1 cellular context compared by ENCODE assay signal in the genomic region with DNA sequence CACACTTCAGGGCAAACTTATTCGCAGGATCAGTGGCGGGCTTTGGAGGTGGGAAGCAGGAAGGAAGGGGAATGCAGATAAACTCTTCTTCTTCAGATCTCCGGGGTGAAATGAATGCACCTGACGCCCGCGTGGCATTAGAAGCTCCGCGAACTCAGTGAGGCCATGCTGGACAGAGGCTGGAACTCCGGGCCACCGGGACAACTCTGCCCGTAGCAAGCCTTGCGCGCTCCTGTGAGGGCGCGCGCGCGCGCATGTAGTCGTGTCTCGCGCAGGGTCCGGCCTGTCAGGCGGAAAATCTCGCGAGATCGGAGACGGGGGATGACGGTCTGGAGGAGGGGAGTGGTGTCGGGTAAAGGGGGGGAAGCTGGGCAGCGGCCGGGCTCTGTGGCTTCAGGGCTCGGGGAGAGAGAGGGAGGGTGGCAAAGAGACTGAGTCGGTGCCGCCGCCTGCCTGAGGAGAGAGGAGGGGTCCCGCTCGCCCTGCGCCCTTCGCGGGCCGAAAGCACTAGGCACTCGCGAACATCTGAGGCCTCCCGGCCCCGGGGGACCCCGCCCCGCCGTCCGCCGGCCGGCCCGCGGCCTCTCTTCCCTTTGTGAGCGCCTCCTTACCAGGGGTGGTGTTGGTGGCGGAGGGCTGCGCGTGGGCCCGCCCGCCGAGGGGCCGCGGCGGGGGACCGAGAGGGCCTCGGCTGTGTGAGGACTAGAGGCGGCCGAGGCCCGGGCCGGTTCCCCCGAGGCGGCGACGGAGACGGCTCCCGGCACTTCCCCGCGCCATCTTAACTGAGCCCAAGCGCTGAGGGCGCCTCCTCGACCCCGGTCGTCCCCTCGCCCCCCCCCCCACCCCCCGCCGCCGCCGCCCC.
TF ChIP-seq lines count a peak whose summit lies in the region.

A gene (plus strand): TSS at position 370 of the 862 bp plus-strand sequence. CDS start 61,186 bp downstream, outside the sequence.

TF ChIP-seq in HEK293, 187 proteins besides CTCF, POLR2A, EP300 and RAD21 (continued from another document and continues in another):
- TF ChIP-seq ZNF561 (tag by site-specific recombination; IDR thresholded peaks at IDR 0.05; ENCODE audit: borderline replicate concordance) (peak; percentile 79), ZFP37 (tag by site-specific recombination; IDR thresholded peaks at IDR 0.05) (peak; percentile 55; the same call in 1 of the 2 replicates), ZNF747 (tag by site-specific recombination; IDR thresholded peaks at IDR 0.05) (no peak), ZNF37A (tag by site-specific recombination; IDR thresholded peaks at IDR 0.05) (no peak), TRIM28 (IDR thresholded peaks at IDR 0.05; ENCODE audit: borderline replicate concordance, low read length) (no peak), ZEB2 (tag by site-specific recombination; IDR thresholded peaks at IDR 0.05) (peak; percentile 88), KLF1 (tag by site-specific recombination; IDR thresholded peaks at IDR 0.05) (peak; percentile 80), ZNF791 (tag by site-specific recombination; IDR thresholded peaks at IDR 0.05) (no peak), ZNF596 (tag by site-specific recombination; IDR thresholded peaks at IDR 0.05) (peak; percentile 56), ZNF677 (tag by site-specific recombination; IDR thresholded peaks at IDR 0.05) (no peak), ZNF670 (tag by site-specific recombination; IDR thresholded peaks at IDR 0.05; ENCODE audit: low read depth) (no peak), ZNF555 (tag by site-specific recombination; conservative IDR thresholded peaks at IDR 0.05) (no peak), BCL11A (tag by site-specific recombination; IDR thresholded peaks at IDR 0.05; ENCODE audit: low read depth) (peak; percentile 86; the same call in 1 of the 2 replicates), ZBTB1 (tag by site-specific recombination; IDR thresholded peaks at IDR 0.05) (no peak), ZNF571 (tag by site-specific recombination; IDR thresholded peaks at IDR 0.05) (no peak), WT1 (tag by site-specific recombination; IDR thresholded peaks at IDR 0.05) (peak; percentile 82), ZNF239 (tag by site-specific recombination; IDR thresholded peaks at IDR 0.05) (no peak), ZBTB8A (tag by site-specific recombination; IDR thresholded peaks at IDR 0.05) (peak; percentile 91), ZNF521 (tag by site-specific recombination; IDR thresholded peaks at IDR 0.05) (no peak), ZNF19 (tag by site-specific recombination; IDR thresholded peaks at IDR 0.05; ENCODE audit: low read depth) (no peak), ZNF248 (tag by site-specific recombination; IDR thresholded peaks at IDR 0.05) (no peak), ZNF558 (tag by site-specific recombination; IDR thresholded peaks at IDR 0.05) (no peak)
- TF ChIP-seq, protein P1, sequence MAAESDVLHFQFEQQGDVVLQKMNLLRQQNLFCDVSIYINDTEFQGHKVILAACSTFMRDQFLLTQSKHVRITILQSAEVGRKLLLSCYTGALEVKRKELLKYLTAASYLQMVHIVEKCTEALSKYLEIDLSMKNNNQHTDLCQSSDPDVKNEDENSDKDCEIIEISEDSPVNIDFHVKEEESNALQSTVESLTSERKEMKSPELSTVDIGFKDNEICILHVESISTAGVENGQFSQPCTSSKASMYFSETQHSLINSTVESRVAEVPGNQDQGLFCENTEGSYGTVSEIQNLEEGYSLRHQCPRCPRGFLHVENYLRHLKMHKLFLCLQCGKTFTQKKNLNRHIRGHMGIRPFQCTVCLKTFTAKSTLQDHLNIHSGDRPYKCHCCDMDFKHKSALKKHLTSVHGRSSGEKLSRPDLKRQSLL (tag by site-specific recombination; IDR thresholded peaks at IDR 0.05): no peak; the same call in 1 of the 2 replicates
- TF ChIP-seq, protein P2, sequence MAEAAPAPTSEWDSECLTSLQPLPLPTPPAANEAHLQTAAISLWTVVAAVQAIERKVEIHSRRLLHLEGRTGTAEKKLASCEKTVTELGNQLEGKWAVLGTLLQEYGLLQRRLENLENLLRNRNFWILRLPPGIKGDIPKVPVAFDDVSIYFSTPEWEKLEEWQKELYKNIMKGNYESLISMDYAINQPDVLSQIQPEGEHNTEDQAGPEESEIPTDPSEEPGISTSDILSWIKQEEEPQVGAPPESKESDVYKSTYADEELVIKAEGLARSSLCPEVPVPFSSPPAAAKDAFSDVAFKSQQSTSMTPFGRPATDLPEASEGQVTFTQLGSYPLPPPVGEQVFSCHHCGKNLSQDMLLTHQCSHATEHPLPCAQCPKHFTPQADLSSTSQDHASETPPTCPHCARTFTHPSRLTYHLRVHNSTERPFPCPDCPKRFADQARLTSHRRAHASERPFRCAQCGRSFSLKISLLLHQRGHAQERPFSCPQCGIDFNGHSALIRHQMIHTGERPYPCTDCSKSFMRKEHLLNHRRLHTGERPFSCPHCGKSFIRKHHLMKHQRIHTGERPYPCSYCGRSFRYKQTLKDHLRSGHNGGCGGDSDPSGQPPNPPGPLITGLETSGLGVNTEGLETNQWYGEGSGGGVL (tag by site-specific recombination; IDR thresholded peaks at IDR 0.05): peak; percentile 100
- TF ChIP-seq, protein P3, sequence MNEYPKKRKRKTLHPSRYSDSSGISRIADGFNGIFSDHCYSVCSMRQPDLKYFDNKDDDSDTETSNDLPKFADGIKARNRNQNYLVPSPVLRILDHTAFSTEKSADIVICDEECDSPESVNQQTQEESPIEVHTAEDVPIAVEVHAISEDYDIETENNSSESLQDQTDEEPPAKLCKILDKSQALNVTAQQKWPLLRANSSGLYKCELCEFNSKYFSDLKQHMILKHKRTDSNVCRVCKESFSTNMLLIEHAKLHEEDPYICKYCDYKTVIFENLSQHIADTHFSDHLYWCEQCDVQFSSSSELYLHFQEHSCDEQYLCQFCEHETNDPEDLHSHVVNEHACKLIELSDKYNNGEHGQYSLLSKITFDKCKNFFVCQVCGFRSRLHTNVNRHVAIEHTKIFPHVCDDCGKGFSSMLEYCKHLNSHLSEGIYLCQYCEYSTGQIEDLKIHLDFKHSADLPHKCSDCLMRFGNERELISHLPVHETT (tag by site-specific recombination; IDR thresholded peaks at IDR 0.05): peak; percentile 79; the same call in 1 of the 2 replicates
- TF ChIP-seq, protein P4, sequence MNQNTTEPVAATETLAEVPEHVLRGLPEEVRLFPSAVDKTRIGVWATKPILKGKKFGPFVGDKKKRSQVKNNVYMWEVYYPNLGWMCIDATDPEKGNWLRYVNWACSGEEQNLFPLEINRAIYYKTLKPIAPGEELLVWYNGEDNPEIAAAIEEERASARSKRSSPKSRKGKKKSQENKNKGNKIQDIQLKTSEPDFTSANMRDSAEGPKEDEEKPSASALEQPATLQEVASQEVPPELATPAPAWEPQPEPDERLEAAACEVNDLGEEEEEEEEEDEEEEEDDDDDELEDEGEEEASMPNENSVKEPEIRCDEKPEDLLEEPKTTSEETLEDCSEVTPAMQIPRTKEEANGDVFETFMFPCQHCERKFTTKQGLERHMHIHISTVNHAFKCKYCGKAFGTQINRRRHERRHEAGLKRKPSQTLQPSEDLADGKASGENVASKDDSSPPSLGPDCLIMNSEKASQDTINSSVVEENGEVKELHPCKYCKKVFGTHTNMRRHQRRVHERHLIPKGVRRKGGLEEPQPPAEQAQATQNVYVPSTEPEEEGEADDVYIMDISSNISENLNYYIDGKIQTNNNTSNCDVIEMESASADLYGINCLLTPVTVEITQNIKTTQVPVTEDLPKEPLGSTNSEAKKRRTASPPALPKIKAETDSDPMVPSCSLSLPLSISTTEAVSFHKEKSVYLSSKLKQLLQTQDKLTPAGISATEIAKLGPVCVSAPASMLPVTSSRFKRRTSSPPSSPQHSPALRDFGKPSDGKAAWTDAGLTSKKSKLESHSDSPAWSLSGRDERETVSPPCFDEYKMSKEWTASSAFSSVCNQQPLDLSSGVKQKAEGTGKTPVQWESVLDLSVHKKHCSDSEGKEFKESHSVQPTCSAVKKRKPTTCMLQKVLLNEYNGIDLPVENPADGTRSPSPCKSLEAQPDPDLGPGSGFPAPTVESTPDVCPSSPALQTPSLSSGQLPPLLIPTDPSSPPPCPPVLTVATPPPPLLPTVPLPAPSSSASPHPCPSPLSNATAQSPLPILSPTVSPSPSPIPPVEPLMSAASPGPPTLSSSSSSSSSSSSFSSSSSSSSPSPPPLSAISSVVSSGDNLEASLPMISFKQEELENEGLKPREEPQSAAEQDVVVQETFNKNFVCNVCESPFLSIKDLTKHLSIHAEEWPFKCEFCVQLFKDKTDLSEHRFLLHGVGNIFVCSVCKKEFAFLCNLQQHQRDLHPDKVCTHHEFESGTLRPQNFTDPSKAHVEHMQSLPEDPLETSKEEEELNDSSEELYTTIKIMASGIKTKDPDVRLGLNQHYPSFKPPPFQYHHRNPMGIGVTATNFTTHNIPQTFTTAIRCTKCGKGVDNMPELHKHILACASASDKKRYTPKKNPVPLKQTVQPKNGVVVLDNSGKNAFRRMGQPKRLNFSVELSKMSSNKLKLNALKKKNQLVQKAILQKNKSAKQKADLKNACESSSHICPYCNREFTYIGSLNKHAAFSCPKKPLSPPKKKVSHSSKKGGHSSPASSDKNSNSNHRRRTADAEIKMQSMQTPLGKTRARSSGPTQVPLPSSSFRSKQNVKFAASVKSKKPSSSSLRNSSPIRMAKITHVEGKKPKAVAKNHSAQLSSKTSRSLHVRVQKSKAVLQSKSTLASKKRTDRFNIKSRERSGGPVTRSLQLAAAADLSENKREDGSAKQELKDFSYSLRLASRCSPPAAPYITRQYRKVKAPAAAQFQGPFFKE (tag by site-specific recombination; IDR thresholded peaks at IDR 0.05; ENCODE audit: borderline replicate concordance): no peak
- TF ChIP-seq, protein P5, sequence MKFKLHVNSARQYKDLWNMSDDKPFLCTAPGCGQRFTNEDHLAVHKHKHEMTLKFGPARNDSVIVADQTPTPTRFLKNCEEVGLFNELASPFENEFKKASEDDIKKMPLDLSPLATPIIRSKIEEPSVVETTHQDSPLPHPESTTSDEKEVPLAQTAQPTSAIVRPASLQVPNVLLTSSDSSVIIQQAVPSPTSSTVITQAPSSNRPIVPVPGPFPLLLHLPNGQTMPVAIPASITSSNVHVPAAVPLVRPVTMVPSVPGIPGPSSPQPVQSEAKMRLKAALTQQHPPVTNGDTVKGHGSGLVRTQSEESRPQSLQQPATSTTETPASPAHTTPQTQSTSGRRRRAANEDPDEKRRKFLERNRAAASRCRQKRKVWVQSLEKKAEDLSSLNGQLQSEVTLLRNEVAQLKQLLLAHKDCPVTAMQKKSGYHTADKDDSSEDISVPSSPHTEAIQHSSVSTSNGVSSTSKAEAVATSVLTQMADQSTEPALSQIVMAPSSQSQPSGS (tag by site-specific recombination; IDR thresholded peaks at IDR 0.05; ENCODE audit: low read depth): peak; percentile 51
- TF ChIP-seq, protein P6, sequence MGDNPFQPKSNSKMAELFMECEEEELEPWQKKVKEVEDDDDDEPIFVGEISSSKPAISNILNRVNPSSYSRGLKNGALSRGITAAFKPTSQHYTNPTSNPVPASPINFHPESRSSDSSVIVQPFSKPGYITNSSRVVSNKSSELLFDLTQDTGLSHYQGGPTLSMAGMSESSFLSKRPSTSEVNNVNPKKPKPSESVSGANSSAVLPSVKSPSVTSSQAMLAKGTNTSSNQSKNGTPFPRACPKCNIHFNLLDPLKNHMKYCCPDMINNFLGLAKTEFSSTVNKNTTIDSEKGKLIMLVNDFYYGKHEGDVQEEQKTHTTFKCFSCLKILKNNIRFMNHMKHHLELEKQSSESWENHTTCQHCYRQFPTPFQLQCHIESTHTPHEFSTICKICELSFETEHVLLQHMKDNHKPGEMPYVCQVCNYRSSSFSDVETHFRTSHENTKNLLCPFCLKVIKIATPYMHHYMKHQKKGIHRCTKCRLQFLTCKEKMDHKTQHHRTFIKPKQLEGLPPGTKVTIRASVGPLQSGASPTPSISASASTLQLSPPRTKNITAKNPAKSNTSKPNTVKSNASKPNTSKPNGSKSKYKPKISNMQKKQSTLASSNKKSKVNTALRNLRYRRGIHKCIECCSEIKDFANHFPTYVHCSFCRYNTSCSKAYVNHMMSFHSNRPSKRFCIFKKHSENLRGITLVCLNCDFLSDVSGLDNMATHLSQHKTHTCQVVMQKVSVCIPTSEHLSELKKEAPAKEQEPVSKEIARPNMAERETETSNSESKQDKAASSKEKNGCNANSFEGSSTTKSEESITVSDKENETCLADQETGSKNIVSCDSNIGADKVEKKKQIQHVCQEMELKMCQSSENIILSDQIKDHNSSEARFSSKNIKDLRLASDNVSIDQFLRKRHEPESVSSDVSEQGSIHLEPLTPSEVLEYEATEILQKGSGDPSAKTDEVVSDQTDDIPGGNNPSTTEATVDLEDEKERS (tag by site-specific recombination; IDR thresholded peaks at IDR 0.05): no peak
- TF ChIP-seq, protein P7, sequence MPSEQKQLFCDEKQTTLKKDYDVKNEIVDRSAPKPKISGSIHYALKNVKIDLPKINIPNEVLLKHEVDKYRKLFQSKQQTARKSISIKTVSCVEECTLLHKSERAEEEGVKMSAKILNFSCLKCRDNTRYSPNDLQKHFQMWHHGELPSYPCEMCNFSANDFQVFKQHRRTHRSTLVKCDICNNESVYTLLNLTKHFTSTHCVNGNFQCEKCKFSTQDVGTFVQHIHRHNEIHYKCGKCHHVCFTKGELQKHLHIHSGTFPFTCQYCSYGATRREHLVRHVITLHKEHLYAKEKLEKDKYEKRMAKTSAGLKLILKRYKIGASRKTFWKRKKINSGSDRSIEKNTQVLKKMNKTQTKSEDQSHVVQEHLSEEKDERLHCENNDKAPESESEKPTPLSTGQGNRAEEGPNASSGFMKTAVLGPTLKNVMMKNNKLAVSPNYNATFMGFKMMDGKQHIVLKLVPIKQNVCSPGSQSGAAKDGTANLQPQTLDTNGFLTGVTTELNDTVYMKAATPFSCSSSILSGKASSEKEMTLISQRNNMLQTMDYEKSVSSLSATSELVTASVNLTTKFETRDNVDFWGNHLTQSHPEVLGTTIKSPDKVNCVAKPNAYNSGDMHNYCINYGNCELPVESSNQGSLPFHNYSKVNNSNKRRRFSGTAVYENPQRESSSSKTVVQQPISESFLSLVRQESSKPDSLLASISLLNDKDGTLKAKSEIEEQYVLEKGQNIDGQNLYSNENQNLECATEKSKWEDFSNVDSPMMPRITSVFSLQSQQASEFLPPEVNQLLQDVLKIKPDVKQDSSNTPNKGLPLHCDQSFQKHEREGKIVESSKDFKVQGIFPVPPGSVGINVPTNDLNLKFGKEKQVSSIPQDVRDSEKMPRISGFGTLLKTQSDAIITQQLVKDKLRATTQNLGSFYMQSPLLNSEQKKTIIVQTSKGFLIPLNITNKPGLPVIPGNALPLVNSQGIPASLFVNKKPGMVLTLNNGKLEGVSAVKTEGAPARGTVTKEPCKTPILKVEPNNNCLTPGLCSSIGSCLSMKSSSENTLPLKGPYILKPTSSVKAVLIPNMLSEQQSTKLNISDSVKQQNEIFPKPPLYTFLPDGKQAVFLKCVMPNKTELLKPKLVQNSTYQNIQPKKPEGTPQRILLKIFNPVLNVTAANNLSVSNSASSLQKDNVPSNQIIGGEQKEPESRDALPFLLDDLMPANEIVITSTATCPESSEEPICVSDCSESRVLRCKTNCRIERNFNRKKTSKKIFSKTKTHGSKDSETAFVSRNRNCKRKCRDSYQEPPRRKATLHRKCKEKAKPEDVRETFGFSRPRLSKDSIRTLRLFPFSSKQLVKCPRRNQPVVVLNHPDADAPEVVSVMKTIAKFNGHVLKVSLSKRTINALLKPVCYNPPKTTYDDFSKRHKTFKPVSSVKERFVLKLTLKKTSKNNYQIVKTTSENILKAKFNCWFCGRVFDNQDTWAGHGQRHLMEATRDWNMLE (tag by site-specific recombination; conservative IDR thresholded peaks at IDR 0.05; ENCODE audit: low read depth): no peak
- TF ChIP-seq, protein P8, sequence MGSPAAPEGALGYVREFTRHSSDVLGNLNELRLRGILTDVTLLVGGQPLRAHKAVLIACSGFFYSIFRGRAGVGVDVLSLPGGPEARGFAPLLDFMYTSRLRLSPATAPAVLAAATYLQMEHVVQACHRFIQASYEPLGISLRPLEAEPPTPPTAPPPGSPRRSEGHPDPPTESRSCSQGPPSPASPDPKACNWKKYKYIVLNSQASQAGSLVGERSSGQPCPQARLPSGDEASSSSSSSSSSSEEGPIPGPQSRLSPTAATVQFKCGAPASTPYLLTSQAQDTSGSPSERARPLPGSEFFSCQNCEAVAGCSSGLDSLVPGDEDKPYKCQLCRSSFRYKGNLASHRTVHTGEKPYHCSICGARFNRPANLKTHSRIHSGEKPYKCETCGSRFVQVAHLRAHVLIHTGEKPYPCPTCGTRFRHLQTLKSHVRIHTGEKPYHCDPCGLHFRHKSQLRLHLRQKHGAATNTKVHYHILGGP (tag by site-specific recombination; IDR thresholded peaks at IDR 0.05): no peak
